Comparison of ENCODE assay signal across 20 cellular contexts in the genomic region with DNA sequence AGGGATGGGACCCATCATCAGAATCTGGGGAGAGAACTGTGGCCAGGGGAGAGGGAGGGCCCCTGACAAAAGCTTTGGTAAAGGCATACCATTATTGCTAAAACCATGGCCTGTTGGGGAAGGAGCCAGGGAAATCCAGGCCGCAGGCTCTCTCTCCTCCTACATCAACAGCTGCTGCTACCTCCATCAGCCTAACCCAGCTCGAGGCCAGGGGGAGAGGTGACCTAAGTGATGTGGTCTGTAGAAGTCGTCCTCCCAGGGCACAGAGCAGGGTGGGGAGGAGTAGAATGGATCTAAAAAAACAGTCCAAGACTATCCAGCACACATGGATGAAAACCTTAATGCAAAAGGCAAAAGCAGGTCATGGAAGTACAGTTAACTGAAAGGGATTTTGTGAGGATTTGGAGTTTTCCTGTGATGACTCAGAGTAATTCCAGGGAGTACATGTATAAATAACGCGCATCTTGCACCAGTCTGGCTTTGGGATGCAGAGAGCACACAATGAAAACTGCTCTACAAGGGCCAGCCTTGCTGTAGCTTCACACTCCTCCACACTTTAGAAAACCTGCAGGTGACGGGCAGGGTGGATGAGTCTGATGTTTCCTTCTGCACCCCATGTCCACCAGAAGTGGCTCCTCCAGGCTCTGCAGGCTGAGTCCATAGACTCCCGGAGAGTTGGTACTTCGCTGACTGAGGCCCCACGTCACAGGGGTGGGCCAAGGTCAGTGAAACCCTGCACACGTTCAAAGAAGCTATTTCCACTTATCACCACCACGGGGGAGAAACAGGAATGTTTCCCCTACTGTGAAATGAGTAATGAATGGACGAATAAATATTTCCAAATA. TPM values are rescaled to one million over a fixed set of nuclear protein-coding genes. Genes with fewer than 3 reads are reported as not detected.
"Had no signal": no experiment of that assay in that cellular context is flagged by ENCODE, and none has a peak within 500 bp of the region (broad histone marks: within the 10 kb centered on the region; RNA-seq: fewer than 3 reads in every experiment).

No MANE protein-coding gene starts in this region.

- H3K9me3 ChIP-seq: ascending aorta, thyroid gland had no signal

- H3K27ac ChIP-seq: ascending aorta, hepatocyte, parathyroid adenoma, thyroid gland had no signal

- H2AFZ ChIP-seq: hepatocyte, parathyroid adenoma had no signal

- H3K27me3 ChIP-seq: ascending aorta, dorsolateral prefrontal cortex, hepatocyte, thyroid gland had no signal

- H3K4me3 ChIP-seq: ascending aorta, dorsolateral prefrontal cortex, hepatocyte, thyroid gland had no signal

- ATAC-seq: activated naive CD8-positive, alpha-beta T cell treated with anti-CD3 and anti-CD28 coated beads, Interleukin-2, amount 50 U/mL, for 24 hours; left ventricle myocardium superior; stimulated activated memory B cell treated with anti-CD40 and anti-IgM and Interleukin-4, amounts not matched to agents 10 μg/mL and 1 μg/mL and 100 μg/mL, for 72 hours had no signal

- H3K27me3 Mint-ChIP-seq: activated naive CD8-positive, alpha-beta T cell treated with anti-CD3 and anti-CD28 coated beads, Interleukin-2, amount 50 U/mL, for 24 hours; memory B cell; stimulated activated memory B cell treated with anti-CD40 and anti-IgM and Interleukin-4, amounts not matched to agents 10 μg/mL and 1 μg/mL and 100 μg/mL, for 72 hours had no signal

- H3K9me3 Mint-ChIP-seq: activated naive CD8-positive, alpha-beta T cell treated with anti-CD3 and anti-CD28 coated beads, Interleukin-2, amount 50 U/mL, for 24 hours; activated T-helper 2 cell treated with anti-CD3 and anti-CD28 coated beads, Interferon-gamma antibody, Interleukin-2, Interleukin-4, amounts not matched to agents 10 μg/mL and 5 μg/mL and 100 μg/mL, durations not matched to agents 14 hours and 24 hours and 36 hours; memory B cell had no signal

- H3K4me2 ChIP-seq: hepatocyte had no signal

- H3K4me1 Mint-ChIP-seq: nephron; stimulated activated memory B cell treated with anti-CD40 and anti-IgM and Interleukin-4, amounts not matched to agents 10 μg/mL and 1 μg/mL and 100 μg/mL, for 72 hours had no signal

- H3K4me1 ChIP-seq: ascending aorta, parathyroid adenoma, thyroid gland had no signal

- H3K36me3 ChIP-seq: ascending aorta, thyroid gland had no signal

- DNase-seq: activated CD4-positive, CD25-positive, alpha-beta regulatory T cell treated with anti-CD3 and anti-CD28 coated beads, Interleukin-2, amount 50 U/mL, for 72 hours; activated naive CD4-positive, alpha-beta T cell treated with anti-CD3 and anti-CD28 coated beads for 36 hours; activated naive CD8-positive, alpha-beta T cell treated with anti-CD3 and anti-CD28 coated beads, Interleukin-2, amount 50 U/mL, for 24 hours; activated T-cell treated with anti-CD3 and anti-CD28 coated beads, Interleukin-2, amount 50 U/mL, for 1 hour; endodermal cell; left ventricle myocardium superior; stimulated activated CD4-positive, alpha-beta T cell treated with anti-CD3 and anti-CD28 coated beads, Interleukin-2, amount 100 ng/mL, for 48 hours; T-helper 1 cell; thyroid gland had no signal

- H3K36me3 Mint-ChIP-seq: memory B cell; stimulated activated memory B cell treated with anti-CD40 and anti-IgM and Interleukin-4, amounts not matched to agents 10 μg/mL and 1 μg/mL and 100 μg/mL, for 72 hours had no signal

- H3K27ac Mint-ChIP-seq: activated naive CD4-positive, alpha-beta T cell treated with anti-CD3 and anti-CD28 coated beads for 36 hours; activated naive CD8-positive, alpha-beta T cell treated with anti-CD3 and anti-CD28 coated beads, Interleukin-2, amount 50 U/mL, for 24 hours; activated T-helper 2 cell treated with anti-CD3 and anti-CD28 coated beads, Interferon-gamma antibody, Interleukin-2, Interleukin-4, amounts not matched to agents 10 μg/mL and 5 μg/mL and 100 μg/mL, durations not matched to agents 14 hours and 24 hours and 36 hours; endodermal cell; memory B cell; nephron; stimulated activated memory B cell treated with anti-CD40 and anti-IgM and Interleukin-4, amounts not matched to agents 10 μg/mL and 1 μg/mL and 100 μg/mL, for 72 hours had no signal

- H3K9ac ChIP-seq: parathyroid adenoma had no signal

- H3K79me2 ChIP-seq: hepatocyte, parathyroid adenoma had no signal

- H3K4me3 Mint-ChIP-seq: activated naive CD4-positive, alpha-beta T cell treated with anti-CD3 and anti-CD28 coated beads for 36 hours; activated naive CD8-positive, alpha-beta T cell treated with anti-CD3 and anti-CD28 coated beads, Interleukin-2, amount 50 U/mL, for 24 hours; endodermal cell; memory B cell; nephron; stimulated activated memory B cell treated with anti-CD40 and anti-IgM and Interleukin-4, amounts not matched to agents 10 μg/mL and 1 μg/mL and 100 μg/mL, for 72 hours had no signal

RNA-seq across cellular contexts. Expression of gene MSMB, which starts 38.5 kb away (rescaled TPM):
- total RNA-seq: activated naive CD4-positive, alpha-beta T cell treated with anti-CD3 and anti-CD28 coated beads for 36 hours; activated T-helper 2 cell treated with anti-CD3 and anti-CD28 coated beads, Interferon-gamma antibody, Interleukin-2, Interleukin-4, amounts not matched to agents 10 μg/mL and 5 μg/mL and 100 μg/mL, durations not matched to agents 14 hours and 24 hours and 36 hours; ascending aorta; chondrocyte; dorsolateral prefrontal cortex; epithelial cell of proximal tubule; kidney epithelial cell; left ventricle myocardium superior; thyroid gland had no signal
